In the genomic region with DNA sequence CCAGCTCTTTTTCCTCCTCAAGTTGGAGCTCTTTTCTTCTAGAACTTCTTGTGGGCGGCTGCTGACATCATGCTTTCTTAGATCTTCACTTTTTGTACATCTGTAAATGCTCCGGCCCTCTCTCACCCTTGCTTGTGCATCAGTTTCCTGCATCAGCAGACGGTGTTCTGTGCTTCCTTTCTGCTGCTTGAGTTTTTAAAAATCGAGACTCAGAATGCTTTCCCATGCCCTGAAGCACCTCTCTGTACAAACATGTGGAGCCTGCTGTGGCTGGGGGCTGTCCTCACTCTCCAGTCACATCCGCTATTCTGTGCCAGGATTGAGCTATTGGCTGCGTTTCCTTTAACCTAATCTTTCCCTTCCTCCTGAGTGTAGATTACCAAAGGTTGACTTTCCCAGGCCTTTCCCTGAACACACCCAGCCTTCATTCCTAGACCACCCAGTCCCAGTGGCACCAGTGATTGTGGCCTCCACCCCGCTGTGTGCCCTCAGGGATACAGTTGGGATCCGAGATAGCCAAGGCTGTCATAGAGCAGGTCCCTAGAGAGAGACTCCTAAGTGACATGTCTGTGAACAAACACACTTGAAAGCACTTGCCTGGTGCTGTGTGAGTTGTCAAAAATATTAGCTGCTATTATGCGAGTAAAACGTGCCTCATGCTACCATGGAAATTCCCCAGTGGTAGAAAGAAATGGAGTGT, we compare ENCODE assay signal across 2 cellular contexts.
TF ChIP-seq lines count a peak whose summit lies in the region.

No MANE protein-coding gene starts in this region.

TF ChIP-seq in liver, 16 proteins besides CTCF, POLR2A, EP300 and RAD21 (continued from another document):
- TF ChIP-seq, protein P1, sequence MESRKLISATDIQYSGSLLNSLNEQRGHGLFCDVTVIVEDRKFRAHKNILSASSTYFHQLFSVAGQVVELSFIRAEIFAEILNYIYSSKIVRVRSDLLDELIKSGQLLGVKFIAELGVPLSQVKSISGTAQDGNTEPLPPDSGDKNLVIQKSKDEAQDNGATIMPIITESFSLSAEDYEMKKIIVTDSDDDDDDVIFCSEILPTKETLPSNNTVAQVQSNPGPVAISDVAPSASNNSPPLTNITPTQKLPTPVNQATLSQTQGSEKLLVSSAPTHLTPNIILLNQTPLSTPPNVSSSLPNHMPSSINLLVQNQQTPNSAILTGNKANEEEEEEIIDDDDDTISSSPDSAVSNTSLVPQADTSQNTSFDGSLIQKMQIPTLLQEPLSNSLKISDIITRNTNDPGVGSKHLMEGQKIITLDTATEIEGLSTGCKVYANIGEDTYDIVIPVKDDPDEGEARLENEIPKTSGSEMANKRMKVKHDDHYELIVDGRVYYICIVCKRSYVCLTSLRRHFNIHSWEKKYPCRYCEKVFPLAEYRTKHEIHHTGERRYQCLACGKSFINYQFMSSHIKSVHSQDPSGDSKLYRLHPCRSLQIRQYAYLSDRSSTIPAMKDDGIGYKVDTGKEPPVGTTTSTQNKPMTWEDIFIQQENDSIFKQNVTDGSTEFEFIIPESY (IDR thresholded peaks at IDR 0.05) = no peak
- TF ChIP-seq NR2F2 (IDR thresholded peaks at IDR 0.05) = peak; percentile 83
- TF ChIP-seq RXRA (IDR thresholded peaks at IDR 0.05) = peak; percentile 10 to 52
- no peak for TF ChIP-seq TAF1 (conservative IDR thresholded peaks at IDR 0.05)
- TF ChIP-seq SP1 (IDR thresholded peaks at IDR 0.05) = peak; percentile 60
- TF ChIP-seq, protein P2, sequence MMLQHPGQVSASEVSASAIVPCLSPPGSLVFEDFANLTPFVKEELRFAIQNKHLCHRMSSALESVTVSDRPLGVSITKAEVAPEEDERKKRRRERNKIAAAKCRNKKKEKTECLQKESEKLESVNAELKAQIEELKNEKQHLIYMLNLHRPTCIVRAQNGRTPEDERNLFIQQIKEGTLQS (IDR thresholded peaks at IDR 0.05) = no peak
- TF ChIP-seq, protein P3, sequence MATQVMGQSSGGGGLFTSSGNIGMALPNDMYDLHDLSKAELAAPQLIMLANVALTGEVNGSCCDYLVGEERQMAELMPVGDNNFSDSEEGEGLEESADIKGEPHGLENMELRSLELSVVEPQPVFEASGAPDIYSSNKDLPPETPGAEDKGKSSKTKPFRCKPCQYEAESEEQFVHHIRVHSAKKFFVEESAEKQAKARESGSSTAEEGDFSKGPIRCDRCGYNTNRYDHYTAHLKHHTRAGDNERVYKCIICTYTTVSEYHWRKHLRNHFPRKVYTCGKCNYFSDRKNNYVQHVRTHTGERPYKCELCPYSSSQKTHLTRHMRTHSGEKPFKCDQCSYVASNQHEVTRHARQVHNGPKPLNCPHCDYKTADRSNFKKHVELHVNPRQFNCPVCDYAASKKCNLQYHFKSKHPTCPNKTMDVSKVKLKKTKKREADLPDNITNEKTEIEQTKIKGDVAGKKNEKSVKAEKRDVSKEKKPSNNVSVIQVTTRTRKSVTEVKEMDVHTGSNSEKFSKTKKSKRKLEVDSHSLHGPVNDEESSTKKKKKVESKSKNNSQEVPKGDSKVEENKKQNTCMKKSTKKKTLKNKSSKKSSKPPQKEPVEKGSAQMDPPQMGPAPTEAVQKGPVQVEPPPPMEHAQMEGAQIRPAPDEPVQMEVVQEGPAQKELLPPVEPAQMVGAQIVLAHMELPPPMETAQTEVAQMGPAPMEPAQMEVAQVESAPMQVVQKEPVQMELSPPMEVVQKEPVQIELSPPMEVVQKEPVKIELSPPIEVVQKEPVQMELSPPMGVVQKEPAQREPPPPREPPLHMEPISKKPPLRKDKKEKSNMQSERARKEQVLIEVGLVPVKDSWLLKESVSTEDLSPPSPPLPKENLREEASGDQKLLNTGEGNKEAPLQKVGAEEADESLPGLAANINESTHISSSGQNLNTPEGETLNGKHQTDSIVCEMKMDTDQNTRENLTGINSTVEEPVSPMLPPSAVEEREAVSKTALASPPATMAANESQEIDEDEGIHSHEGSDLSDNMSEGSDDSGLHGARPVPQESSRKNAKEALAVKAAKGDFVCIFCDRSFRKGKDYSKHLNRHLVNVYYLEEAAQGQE (IDR thresholded peaks at IDR 0.05) = no peak

TF ChIP-seq in HepG2, 621 proteins besides CTCF, POLR2A, EP300 and RAD21 (continued from another document):
- TF ChIP-seq SP140L (CRISPR knock-in tag; IDR thresholded peaks at IDR 0.05; ENCODE audit: borderline replicate concordance) (no peak), NFKBIZ (CRISPR knock-in tag; IDR thresholded peaks at IDR 0.05) (no peak), ZSCAN12 (CRISPR knock-in tag; IDR thresholded peaks at IDR 0.05) (no peak), GABPA (IDR thresholded peaks at IDR 0.05; ENCODE audit: low read depth, low read length) (no peak), GABPA (CRISPR knock-in tag; IDR thresholded peaks at IDR 0.05; ENCODE audit: low read depth) (no peak), ZNF367 (CRISPR knock-in tag; IDR thresholded peaks at IDR 0.05; ENCODE audit: borderline replicate concordance) (no peak), PLRG1 (conservative IDR thresholded peaks at IDR 0.05) (no peak), EZH2 (conservative IDR thresholded peaks at IDR 0.05; ENCODE audit: low read depth, low read length) (no peak), YY1 (IDR thresholded peaks at IDR 0.05; ENCODE audit: insufficient read depth, insufficient replicate concordance, low read depth, low read length) (no peak), KLF6 (CRISPR knock-in tag; IDR thresholded peaks at IDR 0.05) (no peak), POGZ (CRISPR knock-in tag; IDR thresholded peaks at IDR 0.05) (no peak), ZKSCAN1 (IDR thresholded peaks at IDR 0.05; ENCODE audit: low read length) (no peak), BCL6 (CRISPR knock-in tag; IDR thresholded peaks at IDR 0.05) (no peak), HNRNPLL (IDR thresholded peaks at IDR 0.05; ENCODE audit: low read depth, low read length, poor library complexity, severe bottlenecking) (no peak), SNAPC2 (CRISPR knock-in tag; IDR thresholded peaks at IDR 0.05) (no peak)
- TF ChIP-seq, protein P4, sequence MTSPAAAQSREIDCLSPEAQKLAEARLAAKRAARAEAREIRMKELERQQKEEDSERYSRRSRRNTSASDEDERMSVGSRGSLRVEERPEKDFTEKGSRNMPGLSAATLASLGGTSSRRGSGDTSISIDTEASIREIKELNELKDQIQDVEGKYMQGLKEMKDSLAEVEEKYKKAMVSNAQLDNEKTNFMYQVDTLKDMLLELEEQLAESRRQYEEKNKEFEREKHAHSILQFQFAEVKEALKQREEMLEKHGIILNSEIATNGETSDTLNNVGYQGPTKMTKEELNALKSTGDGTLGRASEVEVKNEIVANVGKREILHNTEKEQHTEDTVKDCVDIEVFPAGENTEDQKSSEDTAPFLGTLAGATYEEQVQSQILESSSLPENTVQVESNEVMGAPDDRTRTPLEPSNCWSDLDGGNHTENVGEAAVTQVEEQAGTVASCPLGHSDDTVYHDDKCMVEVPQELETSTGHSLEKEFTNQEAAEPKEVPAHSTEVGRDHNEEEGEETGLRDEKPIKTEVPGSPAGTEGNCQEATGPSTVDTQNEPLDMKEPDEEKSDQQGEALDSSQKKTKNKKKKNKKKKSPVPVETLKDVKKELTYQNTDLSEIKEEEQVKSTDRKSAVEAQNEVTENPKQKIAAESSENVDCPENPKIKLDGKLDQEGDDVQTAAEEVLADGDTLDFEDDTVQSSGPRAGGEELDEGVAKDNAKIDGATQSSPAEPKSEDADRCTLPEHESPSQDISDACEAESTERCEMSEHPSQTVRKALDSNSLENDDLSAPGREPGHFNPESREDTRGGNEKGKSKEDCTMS (CRISPR knock-in tag; conservative IDR thresholded peaks at IDR 0.05) = no peak
